8 cellular contexts compared by ENCODE assay signal in the genomic region with DNA sequence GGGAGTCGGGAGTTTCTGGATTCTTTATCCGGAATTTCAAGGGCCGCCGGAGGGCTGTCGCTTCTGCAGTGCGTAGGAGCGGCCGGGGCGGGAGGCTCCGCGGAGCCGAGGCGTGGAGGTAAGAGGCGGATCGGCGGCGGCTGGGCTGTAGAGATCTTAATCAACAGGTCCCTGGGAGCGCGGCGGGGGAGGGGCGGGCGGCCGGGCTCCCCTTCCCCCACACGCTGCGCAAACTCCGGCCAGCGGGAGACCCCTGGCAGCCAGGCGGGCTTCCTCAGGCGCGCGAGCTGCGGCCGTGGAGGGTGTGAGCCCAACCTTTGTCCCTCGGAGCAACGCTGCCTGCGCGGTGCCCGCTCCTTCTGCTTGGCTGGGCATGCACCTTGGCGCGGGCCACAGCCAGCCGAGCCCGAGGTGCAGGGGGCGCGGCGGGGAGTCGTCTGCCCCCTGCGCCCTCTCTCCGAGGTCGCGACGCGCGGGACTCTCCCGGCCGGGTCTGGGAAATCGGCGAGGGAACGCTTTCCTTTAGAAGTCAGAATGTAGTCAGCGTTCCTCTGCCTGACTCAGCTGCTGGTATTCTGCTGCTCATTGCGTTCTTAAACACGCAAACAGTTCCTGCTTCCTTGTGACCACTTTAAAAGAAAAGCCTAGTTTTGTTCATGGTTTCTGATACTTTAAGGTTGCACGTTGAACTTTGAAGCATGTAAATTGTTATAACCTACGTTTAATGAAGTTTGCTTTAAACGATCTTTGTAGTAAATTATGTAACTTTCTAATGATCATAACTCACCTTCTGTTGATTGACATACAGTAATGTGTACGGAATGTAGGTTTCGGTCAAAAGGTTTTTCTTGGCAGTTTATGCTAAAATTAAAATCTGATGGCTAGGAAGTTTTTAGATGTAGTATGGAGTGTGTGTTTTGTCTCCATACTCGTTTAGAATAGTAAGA. TPM values are rescaled to one million over a fixed set of nuclear protein-coding genes. Genes with fewer than 3 reads are reported as not detected.
DNase-seq lines count a peak whose midpoint lies in the region; ATAC-seq and TF ChIP-seq lines count a peak whose summit lies in the region.

A gene (plus strand): TSS at position 20 of the 947 bp plus-strand sequence. CDS start 37,736 bp downstream, outside the sequence.

- H3K9ac ChIP-seq in skeletal muscle tissue (ENCODE audit: low read depth in 1 of 3, low read length in 3 of 3) = peak within 1 kb of the TSS; percentile 93 to 99 (median 98)

- no peaks in the 10 kb centered on the region for H3K9me3 ChIP-seq in skeletal muscle tissue (ENCODE audit: control insufficient read depth in 3 of 3, low read length in 3 of 3)

- peak within 1 kb of the TSS; percentile 99 for H3K27ac ChIP-seq in RWPE1
- peak within 1 kb of the TSS; percentile 97 for H3K27ac ChIP-seq in skeletal muscle tissue (ENCODE audit: low read depth, low read length)

- H3K4me3 ChIP-seq in skeletal muscle tissue (ENCODE audit: low read length in 3 of 3) = peak within 1 kb of the TSS; percentile 91 to 97 (median 92)

- DNase-seq in DMS53 (lab: John Stamatoyannopoulos, UW) (peak; percentile 67), RWPE1 (ENCODE audit: low spot score) (peak; percentile 55), iris pigment epithelial cell (ENCODE audit: low read depth) (peak; percentile 90), GM19240 (ENCODE audit: insufficient read length, low spot score) (no peak)
- DNase-seq in central memory CD4-positive, alpha-beta T cell = peak; percentile 50

- TF ChIP-seq CTCF in RWPE1 (conservative IDR thresholded peaks at IDR 0.05; ENCODE audit: low read depth) = no peak

- ATAC-seq in GM19395 (IDR thresholded peaks at IDR 0.05; ENCODE audit: unreplicated experiment) = peak; percentile 48
- peak; percentile 36 for ATAC-seq in HG03442 (IDR thresholded peaks at IDR 0.05; ENCODE audit: unreplicated experiment)

- no peaks in the 10 kb centered on the region for H3K36me3 ChIP-seq in skeletal muscle tissue (ENCODE audit: control insufficient read depth in 3 of 3, insufficient read depth in 3 of 3, low read length in 3 of 3)

- POLR2A ChIA-PET in RWPE1 (lab: Yijun Ruan, JAX; ENCODE audit: low non-redundant PET) = interaction anchor here (0.5 kb wide), 1 partner anchor 233 kb away, joined by 9 read pairs; no protein-coding TSS in a partner anchor

- no peaks in the 10 kb centered on the region for H3K27me3 ChIP-seq in skeletal muscle tissue (ENCODE audit: control insufficient read depth in 3 of 3, insufficient read depth in 3 of 3, low read length in 3 of 3)

- CTCF ChIA-PET in RWPE1 (lab: Yijun Ruan, JAX) = no interaction called here

- peaks cover 8 to 11% (median 11%) of the 10 kb centered on the region in 3 donors for H3K4me1 ChIP-seq in skeletal muscle tissue (ENCODE audit: control insufficient read depth in 3 of 3, insufficient read depth in 3 of 3, low read length in 3 of 3)

RNA-seq across cellular contexts. Expression of the gene that starts here (rescaled TPM):
- 15.7 TPM for total RNA-seq in skeletal muscle tissue
